16 cellular contexts compared by ENCODE assay signal in genomic region chr12:24212496-24212895, GRCh38.
DNase-seq lines count a peak whose midpoint lies in the region; ATAC-seq and TF ChIP-seq lines count a peak whose summit lies in the region.
"Had no signal": no experiment of that assay in that cellular context is flagged by ENCODE, and none has a peak within 500 bp of the region (broad histone marks: within the 10 kb centered on the region; RNA-seq: fewer than 3 reads in every experiment).

No MANE protein-coding gene starts in this region.

- no peak for TF ChIP-seq CTCF in mucosa of descending colon (IDR thresholded peaks at IDR 0.05)

- intact Hi-C loops in mucosa of descending colon (cut with DNase I, micrococcal nuclease), result no loop called here

- ATAC-seq in mucosa of descending colon (no peak), HG03095 (IDR thresholded peaks at IDR 0.05; ENCODE audit: unreplicated experiment) (no peak)

- no peaks in the 10 kb centered on the region for H3K36me3 ChIP-seq in mucosa of descending colon (ENCODE audit: low read depth)
- H3K36me3 ChIP-seq: BLaER1, SJCRH30 had no signal

- H3K4me3 ChIP-seq in mucosa of descending colon, result no peak overlapping the region
- H3K4me3 ChIP-seq: BLaER1, SJCRH30 had no signal

- DNase-seq in NCI-H2196 (lab: John Stamatoyannopoulos, UW; ENCODE audit: unreplicated experiment) (peak; percentile 54), NCI-H2196 treated with DMSO at 0.1 percent for 48 hours (lab: John Stamatoyannopoulos, UW; ENCODE audit: unreplicated experiment) (no peak), NCI-H1417 treated with DMSO at 0.1 percent for 48 hours (lab: John Stamatoyannopoulos, UW) (peak; percentile 79), NCI-H748 (lab: John Stamatoyannopoulos, UW; ENCODE audit: unreplicated experiment) (peak; percentile 92), mucosa of descending colon (no peak), activated T-cell treated with anti-CD3 and anti-CD28 coated beads for 4 hours (no peak), GDM1 (lab: John Stamatoyannopoulos, UW) (no peak)
- DNase-seq: 8988T, DMS 273 treated with DMSO at 0.1 percent for 48 hours, GOT3, KBM-7, NCI-H526 treated with DMSO at 0.1 percent for 48 hours, SJCRH30, SW 1271 had no signal

- no peaks in the 10 kb centered on the region for H3K9me3 ChIP-seq in mucosa of descending colon
- H3K9me3 ChIP-seq: BLaER1, SJCRH30 had no signal

- no peaks in the 10 kb centered on the region for H3K4me1 ChIP-seq in mucosa of descending colon (ENCODE audit: low read depth)
- H3K4me1 ChIP-seq: BLaER1, SJCRH30 had no signal

Comparison
In these comparisons a context has a peak if more than half of its experiments do, and no peak if none do; other contexts are left out.
1. DNase-seq: peak in NCI-H2196 (single experiment), NCI-H1417 treated with DMSO at 0.1 percent for 48 hours (single experiment) and NCI-H748 (single experiment); none in NCI-H2196 treated with DMSO at 0.1 percent for 48 hours (single experiment), mucosa of descending colon (0 of 3), activated T-cell treated with anti-CD3 and anti-CD28 coated beads for 4 hours (single experiment) and GDM1 (single experiment).